ENCODE assay signal across 10 cellular contexts in genomic region chr14:64721391-64721791, GRCh38. TPM values are rescaled to one million over a fixed set of nuclear protein-coding genes. Genes with fewer than 3 reads are reported as not detected.
DNase-seq lines count a peak whose midpoint lies in the region; ATAC-seq and TF ChIP-seq lines count a peak whose summit lies in the region.
"Had no signal": no experiment of that assay in that cellular context is flagged by ENCODE, and none has a peak within 500 bp of the region (broad histone marks: within the 10 kb centered on the region; RNA-seq: fewer than 3 reads in every experiment).

No MANE protein-coding gene starts in this region.

- POLR2A ChIA-PET in CD4-positive, alpha-beta memory T cell (lab: Charles Lee; ENCODE audit: partially characterized antibody): interaction anchor here (3.1 to 15.7 kb wide), 5 partner anchors 7 to 48 kb away, joined by 19 to 469 read pairs (median 24); partner anchors contain the start of gene PLEKHG3
- POLR2A ChIA-PET in PC-9 (lab: Charles Lee; ENCODE audit: unreplicated experiment): no interaction called here

- intact Hi-C loops in CD4-positive, alpha-beta memory T cell (cut with micrococcal nuclease): loop anchor here (5.0 kb wide), 2 partner anchors 36 to 49 kb away; no protein-coding TSS in a partner anchor
- intact Hi-C loops in PC-9 (cut with micrococcal nuclease; ENCODE audit: unreplicated experiment): loop anchor here (2.0 kb wide), 2 partner anchors 17 to 35 kb away; partner anchors contain the start of gene PLEKHG3

- no peak for DNase-seq in CD4-positive, alpha-beta memory T cell
- DNase-seq in PC-9 (peak in 1 of 2 experiments; percentile 59), fibroblast of peridontal ligament (ENCODE audit: extremely low read depth) (peak; percentile 78), progenitor cell of endocrine pancreas (ENCODE audit: low spot score, unreplicated experiment) (no peak)
- DNase-seq in stimulated activated naive CD8-positive, alpha-beta T cell treated with anti-CD3 and anti-CD28 coated beads, Interleukin-15, amount 100 ng/mL, for 72 hours: no peak
- DNase-seq: MM.1S had no signal

- BruUV-seq in PC-9 (replicated peaks; lab: Mats Ljungman, UMichigan): no TSS peak

- no peaks in the 10 kb centered on the region for H3K27me3 Mint-ChIP-seq in CD4-positive, alpha-beta memory T cell
- no peaks in the 10 kb centered on the region for H3K27me3 Mint-ChIP-seq in progenitor cell of endocrine pancreas
- H3K27me3 Mint-ChIP-seq in stimulated activated naive CD8-positive, alpha-beta T cell treated with anti-CD3 and anti-CD28 coated beads, Interleukin-15, amount 100 ng/mL, for 72 hours: no peaks in the 10 kb centered on the region
- H3K27me3 Mint-ChIP-seq: activated naive CD8-positive, alpha-beta T cell had no signal

- peak overlapping the region in 6 of 8 donors; percentile 54 to 84 (median 76) for H3K4me3 Mint-ChIP-seq in CD4-positive, alpha-beta memory T cell
- no peak overlapping the region for H3K4me3 Mint-ChIP-seq in progenitor cell of endocrine pancreas (ENCODE audit: low read depth)
- no peak overlapping the region for H3K4me3 Mint-ChIP-seq in stimulated activated naive CD8-positive, alpha-beta T cell treated with anti-CD3 and anti-CD28 coated beads, Interleukin-15, amount 100 ng/mL, for 72 hours
- H3K4me3 Mint-ChIP-seq: activated naive CD8-positive, alpha-beta T cell had no signal

- ATAC-seq in stimulated activated naive CD8-positive, alpha-beta T cell treated with anti-CD3 and anti-CD28 coated beads, Interleukin-15, amount 100 ng/mL, for 72 hours: no peak
- ATAC-seq in GM19351 (IDR thresholded peaks at IDR 0.05; ENCODE audit: unreplicated experiment) (no peak), HG03565 (IDR thresholded peaks at IDR 0.05; ENCODE audit: unreplicated experiment) (no peak), GM21528 (IDR thresholded peaks at IDR 0.05; ENCODE audit: low FRiP score, unreplicated experiment) (no peak)

- H3K4me3 ChIP-seq in CD4-positive, alpha-beta memory T cell (ENCODE audit: low read length in 2 of 2): no peak overlapping the region
- H3K4me3 ChIP-seq in PC-9: no peak overlapping the region

- peak overlapping the region; percentile 66; the same call in 1 of the 2 replicates for H3K4me2 ChIP-seq in PC-9

- H2AFZ ChIP-seq in PC-9: no peak overlapping the region

- H4K20me1 ChIP-seq in PC-9 (ENCODE audit: insufficient read depth): no peaks in the 10 kb centered on the region

- H3K9me2 ChIP-seq in PC-9 (ENCODE audit: insufficient read depth): no peaks in the 10 kb centered on the region

- H3K27me3 ChIP-seq in CD4-positive, alpha-beta memory T cell (ENCODE audit: insufficient read depth, low read length): no peaks in the 10 kb centered on the region
- no peaks in the 10 kb centered on the region for H3K27me3 ChIP-seq in PC-9 (ENCODE audit: insufficient read depth, low read depth)

- peaks cover 22% of the 10 kb centered on the region in 2 donors for H3K36me3 Mint-ChIP-seq in CD4-positive, alpha-beta memory T cell
- H3K36me3 Mint-ChIP-seq in progenitor cell of endocrine pancreas (ENCODE audit: insufficient read depth): peaks cover 6% of the 10 kb centered on the region
- H3K36me3 Mint-ChIP-seq: activated naive CD8-positive, alpha-beta T cell had no signal

- H3K4me1 Mint-ChIP-seq in CD4-positive, alpha-beta memory T cell: peaks cover 79 to 100% (median 92%) of the 10 kb centered on the region in 4 donors
- H3K4me1 Mint-ChIP-seq in progenitor cell of endocrine pancreas (ENCODE audit: low read depth): peaks cover 66% of the 10 kb centered on the region
- H3K4me1 Mint-ChIP-seq in stimulated activated naive CD8-positive, alpha-beta T cell treated with anti-CD3 and anti-CD28 coated beads, Interleukin-15, amount 100 ng/mL, for 72 hours: peaks cover 13% of the 10 kb centered on the region

- H3K9me3 ChIP-seq in CD4-positive, alpha-beta memory T cell (ENCODE audit: control insufficient read depth in 1 of 2, low read length in 2 of 2): no peaks in the 10 kb centered on the region
- H3K9me3 ChIP-seq in PC-9 (ENCODE audit: insufficient read depth, low read depth): no peaks in the 10 kb centered on the region

- H3K9me3 Mint-ChIP-seq in CD4-positive, alpha-beta memory T cell: no peaks in the 10 kb centered on the region
- no peaks in the 10 kb centered on the region for H3K9me3 Mint-ChIP-seq in progenitor cell of endocrine pancreas (ENCODE audit: low read depth)
- no peaks in the 10 kb centered on the region for H3K9me3 Mint-ChIP-seq in stimulated activated naive CD8-positive, alpha-beta T cell treated with anti-CD3 and anti-CD28 coated beads, Interleukin-15, amount 100 ng/mL, for 72 hours

- peaks cover 47% of the 10 kb centered on the region for H3F3A ChIP-seq in PC-9 (ENCODE audit: insufficient read depth, low read depth)

- H3K36me3 ChIP-seq in CD4-positive, alpha-beta memory T cell (ENCODE audit: insufficient read depth, low read length): no peaks in the 10 kb centered on the region
- no peaks in the 10 kb centered on the region for H3K36me3 ChIP-seq in PC-9 (ENCODE audit: low read depth)

- peaks cover 100% of the 10 kb centered on the region for H3K4me1 ChIP-seq in CD4-positive, alpha-beta memory T cell (ENCODE audit: insufficient read depth, low read length)
- peaks cover 97% of the 10 kb centered on the region for H3K4me1 ChIP-seq in PC-9 (replicated peaks; ENCODE audit: insufficient read depth)

- TF ChIP-seq CTCF in PC-9 (conservative IDR thresholded peaks at IDR 0.05) (no peak), progenitor cell of endocrine pancreas (IDR thresholded peaks at IDR 0.05; ENCODE audit: unreplicated experiment) (no peak)

- peaks cover 89% of the 10 kb centered on the region for H3K79me2 ChIP-seq in PC-9 (ENCODE audit: low read depth)

- CTCF ChIA-PET in CD4-positive, alpha-beta memory T cell (lab: Charles Lee; ENCODE audit: partially characterized antibody): interaction anchor here (0.8 to 8.4 kb wide), 7 partner anchors 15 to 50 kb away, joined by 3 to 67 read pairs (median 5); partner anchors contain the start of gene PLEKHG3
- CTCF ChIA-PET in PC-9 (lab: Charles Lee): interaction anchor here (0.6 kb wide), 1 partner anchor 50 kb away, joined by 3 read pairs; no protein-coding TSS in a partner anchor

- H3K27ac ChIP-seq in CD4-positive, alpha-beta memory T cell (ENCODE audit: low read depth, low read length): peak overlapping the region; percentile 55
- H3K27ac ChIP-seq in PC-9: peak overlapping the region; percentile 88; the same call in 1 of the 2 replicates

- peak overlapping the region; percentile 87 to 97 (median 95) for H3K27ac Mint-ChIP-seq in CD4-positive, alpha-beta memory T cell
- H3K27ac Mint-ChIP-seq in progenitor cell of endocrine pancreas: peak overlapping the region; percentile 62
- H3K27ac Mint-ChIP-seq in stimulated activated naive CD8-positive, alpha-beta T cell treated with anti-CD3 and anti-CD28 coated beads, Interleukin-15, amount 100 ng/mL, for 72 hours: no peak overlapping the region
- H3K27ac Mint-ChIP-seq: activated naive CD8-positive, alpha-beta T cell had no signal

RNA-seq across cellular contexts. Expression of gene PLEKHG3, which starts 17.2 kb away (rescaled TPM):
- total RNA-seq in CD4-positive, alpha-beta memory T cell: 10 to 100 TPM; 53.3 to 56.5 TPM
- polyA plus RNA-seq in CD4-positive, alpha-beta memory T cell: 10 to 100 TPM; 10.8 to 62.6 TPM
- 59.3 and 61.7 TPM in 2 replicates for total RNA-seq in PC-9 (2021)
- total RNA-seq in progenitor cell of endocrine pancreas: 76.0 and 81.0 TPM in 2 replicates

Comparison
In these comparisons a context has a peak if more than half of its experiments do, and no peak if none do; other contexts are left out.
1. H3K27ac Mint-ChIP-seq: peak in CD4-positive, alpha-beta memory T cell (7 of 7) and progenitor cell of endocrine pancreas (single experiment); none in stimulated activated naive CD8-positive, alpha-beta T cell treated with anti-CD3 and anti-CD28 coated beads, Interleukin-15, amount 100 ng/mL, for 72 hours (0 of 2).
2. H3K4me3 Mint-ChIP-seq: peak in CD4-positive, alpha-beta memory T cell (6 of 8); none in progenitor cell of endocrine pancreas (single experiment) and stimulated activated naive CD8-positive, alpha-beta T cell treated with anti-CD3 and anti-CD28 coated beads, Interleukin-15, amount 100 ng/mL, for 72 hours (0 of 2).